ENCODE assay signal across 8 cellular contexts in genomic region chr19:14116525-14116917, GRCh38. TPM values are rescaled to one million over a fixed set of nuclear protein-coding genes. Genes with fewer than 3 reads are reported as not detected.
DNase-seq lines count a peak whose midpoint lies in the region; ATAC-seq and TF ChIP-seq lines count a peak whose summit lies in the region.

No MANE protein-coding gene starts in this region.

- TF ChIP-seq CTCF in OCI-LY1 (IDR thresholded peaks at IDR 0.05; ENCODE audit: low read length) (no peak), osteoblast (IDR thresholded peaks at IDR 0.05; ENCODE audit: extremely low read depth, low read depth, low read length) (no peak)

- H3K4me1 Mint-ChIP-seq in CD4-positive, CD25-positive, alpha-beta regulatory T cell = peaks cover 0 to 59% (median 34%) of the 10 kb centered on the region in 4 donors

- H3K9ac ChIP-seq in OCI-LY1 (ENCODE audit: low read length) (peak overlapping the region; percentile 80), endocrine pancreas (ENCODE audit: control insufficient read depth, insufficient read depth, low read length) (peak overlapping the region; percentile 73)

- H2AFZ ChIP-seq in OCI-LY1 (ENCODE audit: low read length) = no peak overlapping the region
- no peak overlapping the region for H2AFZ ChIP-seq in osteoblast (ENCODE audit: low read length)

- 0 out of 2 replicates have a peak, but pooled peaks cover 4% of the 10 kb centered on the region for H3F3A ChIP-seq in OCI-LY1 (ENCODE audit: insufficient read depth, low read length)

- H3K4me2 ChIP-seq in OCI-LY1 (ENCODE audit: low read length) (peak overlapping the region; percentile 96), osteoblast (ENCODE audit: insufficient read depth, low read length) (peak overlapping the region; percentile 84)

- H3K9me2 ChIP-seq in OCI-LY1 (ENCODE audit: low read depth, low read length) = no peaks in the 10 kb centered on the region

- H3K79me2 ChIP-seq in OCI-LY1 (ENCODE audit: insufficient read depth, low read length) = no peaks in the 10 kb centered on the region
- H3K79me2 ChIP-seq in osteoblast (ENCODE audit: insufficient read depth, low read length) = peaks cover 59% of the 10 kb centered on the region

- H3K27ac ChIP-seq in CD4-positive, CD25-positive, alpha-beta regulatory T cell (ENCODE audit: insufficient read depth, low read length, poor library complexity, severe bottlenecking) = no peak overlapping the region
- H3K27ac ChIP-seq in OCI-LY1 (ENCODE audit: low read depth, low read length, poor library complexity, severe bottlenecking) (no peak overlapping the region), osteoblast (ENCODE audit: low read depth, low read length) (peak overlapping the region; percentile 40)

- ATAC-seq in CD4-positive, CD25-positive, alpha-beta regulatory T cell (ENCODE audit: low read depth in 2 of 2) = no peak
- ATAC-seq in HG02973 (IDR thresholded peaks at IDR 0.05; ENCODE audit: unreplicated experiment) (no peak), GM19397 (IDR thresholded peaks at IDR 0.05; ENCODE audit: unreplicated experiment) (no peak)

- H3K4me1 ChIP-seq in CD4-positive, CD25-positive, alpha-beta regulatory T cell (ENCODE audit: control insufficient read depth, insufficient read depth, low read length, poor library complexity, severe bottlenecking) = peaks cover 52% of the 10 kb centered on the region
- H3K4me1 ChIP-seq in OCI-LY1 (ENCODE audit: insufficient read depth, low read length, severe bottlenecking) (peaks cover 51% of the 10 kb centered on the region), endocrine pancreas (ENCODE audit: control insufficient read depth, insufficient read depth, low read length) (peaks cover 5% of the 10 kb centered on the region), osteoblast (ENCODE audit: insufficient read depth, low read length) (peaks cover 48% of the 10 kb centered on the region)

- H4K20me1 ChIP-seq in OCI-LY1 (ENCODE audit: insufficient read depth, low read length) (no peaks in the 10 kb centered on the region), osteoblast (ENCODE audit: insufficient read depth, low read length) (peaks cover 10% of the 10 kb centered on the region)

- no peaks in the 10 kb centered on the region for H3K27me3 Mint-ChIP-seq in CD4-positive, CD25-positive, alpha-beta regulatory T cell

- H3K36me3 ChIP-seq in CD4-positive, CD25-positive, alpha-beta regulatory T cell (ENCODE audit: control insufficient read depth, insufficient read depth, low read length) = no peaks in the 10 kb centered on the region
- H3K36me3 ChIP-seq in OCI-LY1 (ENCODE audit: insufficient read depth, low read length) (no peaks in the 10 kb centered on the region), endocrine pancreas (ENCODE audit: control insufficient read depth, insufficient read depth, low read length) (no peaks in the 10 kb centered on the region), osteoblast (ENCODE audit: insufficient read depth, low read length) (peaks cover 2% of the 10 kb centered on the region)

- peaks cover 0 to 2% (median 0%) of the 10 kb centered on the region in 7 donors for H3K9me3 Mint-ChIP-seq in CD4-positive, CD25-positive, alpha-beta regulatory T cell

- H3K27ac Mint-ChIP-seq in CD4-positive, CD25-positive, alpha-beta regulatory T cell = peak overlapping the region in 2 of 3 donors; percentile 82 to 84

- no peaks in the 10 kb centered on the region for H3K36me3 Mint-ChIP-seq in CD4-positive, CD25-positive, alpha-beta regulatory T cell

- peak overlapping the region; percentile 90 to 97 (median 94) for H3K4me3 Mint-ChIP-seq in CD4-positive, CD25-positive, alpha-beta regulatory T cell

- H3K27me3 ChIP-seq in CD4-positive, CD25-positive, alpha-beta regulatory T cell (ENCODE audit: control insufficient read depth, insufficient read depth, low read length) = no peaks in the 10 kb centered on the region
- H3K27me3 ChIP-seq in OCI-LY1 (ENCODE audit: insufficient read depth, low read length) = no peaks in the 10 kb centered on the region
- H3K27me3 ChIP-seq in endocrine pancreas (ENCODE audit: control insufficient read depth, insufficient read depth, low read length) = no peaks in the 10 kb centered on the region
- no peaks in the 10 kb centered on the region for H3K27me3 ChIP-seq in osteoblast (ENCODE audit: insufficient read depth, low read length)

- no peaks in the 10 kb centered on the region for H3K9me3 ChIP-seq in CD4-positive, CD25-positive, alpha-beta regulatory T cell (ENCODE audit: control insufficient read depth in 2 of 2, low read length in 2 of 2)
- H3K9me3 ChIP-seq in OCI-LY1 (ENCODE audit: low read length) = no peaks in the 10 kb centered on the region
- H3K9me3 ChIP-seq in endocrine pancreas (ENCODE audit: control insufficient read depth, low read length) = no peaks in the 10 kb centered on the region
- no peaks in the 10 kb centered on the region for H3K9me3 ChIP-seq in osteoblast (ENCODE audit: low read depth, low read length)

- DNase-seq in CD4-positive, CD25-positive, alpha-beta regulatory T cell = no peak
- peak; percentile 31 for DNase-seq in osteoblast (ENCODE audit: insufficient read length, low spot score, missing footprints)
- no peak for DNase-seq in NK-92 (lab: John Stamatoyannopoulos, UW; ENCODE audit: unreplicated experiment)
- DNase-seq in Kasumi-1 (lab: John Stamatoyannopoulos, UW) = no peak

- H3K4me3 ChIP-seq in CD4-positive, CD25-positive, alpha-beta regulatory T cell (ENCODE audit: low read depth, low read length) = peak overlapping the region; percentile 53
- H3K4me3 ChIP-seq in OCI-LY1 (ENCODE audit: low read depth, low read length, poor library complexity, severe bottlenecking) (peak overlapping the region; percentile 88), endocrine pancreas (ENCODE audit: control insufficient read depth, insufficient read depth, low read length) (peak overlapping the region; percentile 65), osteoblast (ENCODE audit: insufficient read depth, low read length) (peak overlapping the region; percentile 91)

RNA-seq across cellular contexts. Expression of gene PRKACA, which starts 1.0 kb away (rescaled TPM):
- total RNA-seq in CD4-positive, CD25-positive, alpha-beta regulatory T cell = 40.2 TPM
- 1 to 10 TPM in 2 of 4 donors, under 1 TPM in 2; 0.47 to 1.8 (median 1.00) TPM for polyA plus RNA-seq in CD4-positive, CD25-positive, alpha-beta regulatory T cell
- total RNA-seq in osteoblast = 45.6 and 56.3 TPM in 2 replicates

RNA-seq across cellular contexts. Expression of gene ASF1B, which starts 19.9 kb away (rescaled TPM):
- total RNA-seq in CD4-positive, CD25-positive, alpha-beta regulatory T cell = 4.6 TPM
- polyA plus RNA-seq in CD4-positive, CD25-positive, alpha-beta regulatory T cell = 10 to 100 TPM in 1 of 4 donors, 1 to 10 TPM in 3; 6.2 to 10.1 (median 8.7) TPM
- total RNA-seq in osteoblast = 1.1 and 2.7 TPM in 2 replicates

RNA-seq across cellular contexts. Expression of gene SAMD1, which starts 26.0 kb away (rescaled TPM):
- total RNA-seq in CD4-positive, CD25-positive, alpha-beta regulatory T cell = 24.1 TPM
- 1 to 10 TPM in 2 of 4 donors, under 1 TPM in 2; 0.80 to 1.4 (median 1.0) TPM for polyA plus RNA-seq in CD4-positive, CD25-positive, alpha-beta regulatory T cell
- total RNA-seq in osteoblast = 16.2 and 27.9 TPM in 2 replicates

RNA-seq across cellular contexts. Expression of gene C19orf67, which starts 30.9 kb away (rescaled TPM):
- total RNA-seq in CD4-positive, CD25-positive, alpha-beta regulatory T cell = not detected
- not detected for polyA plus RNA-seq in CD4-positive, CD25-positive, alpha-beta regulatory T cell
- not detected in 2 replicates for total RNA-seq in osteoblast

RNA-seq across cellular contexts. Expression of gene MISP3, which starts 43.9 kb away (rescaled TPM):
- 0.91 TPM for total RNA-seq in CD4-positive, CD25-positive, alpha-beta regulatory T cell
- under 1 TPM in 3 of 4 donors, not detected in 1; 0.22 to 0.64 (median 0.44) TPM for polyA plus RNA-seq in CD4-positive, CD25-positive, alpha-beta regulatory T cell
- 0.59 and 1.1 TPM in 2 replicates for total RNA-seq in osteoblast
